Comparison of ENCODE assay signal across 11 cellular contexts in genomic region chr10:72245949-72246525, GRCh38. TPM values are rescaled to one million over a fixed set of nuclear protein-coding genes. Genes with fewer than 3 reads are reported as not detected.
DNase-seq lines count a peak whose midpoint lies in the region; ATAC-seq, FAIRE-seq and TF ChIP-seq lines count a peak whose summit lies in the region.
"Had no signal": no experiment of that assay in that cellular context is flagged by ENCODE, and none has a peak within 500 bp of the region (broad histone marks: within the 10 kb centered on the region; RNA-seq: fewer than 3 reads in every experiment).

No MANE protein-coding gene starts in this region.

- no peaks in the 10 kb centered on the region for H3K9me3 Mint-ChIP-seq in activated CD8-positive, alpha-beta T cell treated with anti-CD3 and anti-CD28 coated beads for 36 hours
- H3K9me3 Mint-ChIP-seq in stimulated activated effector memory CD8-positive, alpha-beta T cell treated with anti-CD3 and anti-CD28 coated beads, Interleukin-12 subunit alpha, Interleukin-12 subunit beta, amount 100 ng/mL, for 72 hours, result no peaks in the 10 kb centered on the region

- H3K27ac ChIP-seq in DND-41 (ENCODE audit: low read length) (peak overlapping the region; percentile 27; the same call in 1 of the 2 replicates), right cardiac atrium (ENCODE audit: low read length) (peak overlapping the region; percentile 60), kidney (ENCODE audit: low read depth in 2 of 2, low read length in 2 of 2) (peak overlapping the region in 1 of 2 donors; percentile 5)

- peaks cover 78% of the 10 kb centered on the region for H3K4me1 Mint-ChIP-seq in activated CD8-positive, alpha-beta T cell treated with anti-CD3 and anti-CD28 coated beads for 36 hours (ENCODE audit: low read depth)
- peaks cover 85% of the 10 kb centered on the region for H3K4me1 Mint-ChIP-seq in stimulated activated effector memory CD8-positive, alpha-beta T cell treated with anti-CD3 and anti-CD28 coated beads, Interleukin-12 subunit alpha, Interleukin-12 subunit beta, amount 100 ng/mL, for 72 hours

- no peaks in the 10 kb centered on the region for H3K36me3 Mint-ChIP-seq in activated CD8-positive, alpha-beta T cell treated with anti-CD3 and anti-CD28 coated beads for 36 hours (ENCODE audit: low read depth)
- peaks cover 20% of the 10 kb centered on the region for H3K36me3 Mint-ChIP-seq in stimulated activated effector memory CD8-positive, alpha-beta T cell treated with anti-CD3 and anti-CD28 coated beads, Interleukin-12 subunit alpha, Interleukin-12 subunit beta, amount 100 ng/mL, for 72 hours

- H3K9me3 ChIP-seq in DND-41 (ENCODE audit: insufficient read depth, low read length, severe bottlenecking) (no peaks in the 10 kb centered on the region), right cardiac atrium (ENCODE audit: control insufficient read depth, low read length) (no peaks in the 10 kb centered on the region), kidney (ENCODE audit: control insufficient read depth in 1 of 2, low read length in 2 of 2) (no peaks in the 10 kb centered on the region)
- H3K9me3 ChIP-seq: ovary had no signal

- no peaks in the 10 kb centered on the region for H3K27me3 Mint-ChIP-seq in activated CD8-positive, alpha-beta T cell treated with anti-CD3 and anti-CD28 coated beads for 36 hours

- peak overlapping the region; percentile 82 for H3K27ac Mint-ChIP-seq in activated CD8-positive, alpha-beta T cell treated with anti-CD3 and anti-CD28 coated beads for 36 hours
- peak overlapping the region; percentile 90 for H3K27ac Mint-ChIP-seq in stimulated activated effector memory CD8-positive, alpha-beta T cell treated with anti-CD3 and anti-CD28 coated beads, Interleukin-12 subunit alpha, Interleukin-12 subunit beta, amount 100 ng/mL, for 72 hours

- H3K4me2 ChIP-seq in DND-41 (ENCODE audit: insufficient read depth, low read length), result no peak overlapping the region

- H3K4me3 ChIP-seq in DND-41 (ENCODE audit: low read depth in 1 of 2, low read length in 2 of 2), result no peak overlapping the region
- no peak overlapping the region for H3K4me3 ChIP-seq in right cardiac atrium (ENCODE audit: low read length)
- no peak overlapping the region for H3K4me3 ChIP-seq in kidney (ENCODE audit: low read length in 2 of 2)
- H3K4me3 ChIP-seq: ovary had no signal

- no peak for TF ChIP-seq CTCF in DND-41 (IDR thresholded peaks at IDR 0.05; ENCODE audit: borderline replicate concordance, extremely low read depth, low read length, poor library complexity, severe bottlenecking)
- no peak for TF ChIP-seq CTCF in activated CD8-positive, alpha-beta T cell treated with anti-CD3 and anti-CD28 coated beads for 36 hours (IDR thresholded peaks at IDR 0.05)
- TF ChIP-seq CTCF in kidney (IDR thresholded peaks at IDR 0.05; ENCODE audit: borderline replicate concordance, extremely low read depth, insufficient read depth), result no peak

- intact Hi-C loops in activated CD8-positive, alpha-beta T cell treated with anti-CD3 and anti-CD28 coated beads for 36 hours (cut with micrococcal nuclease), result loop anchor here (5.0 kb wide), 1 partner anchor 51 kb away; no protein-coding TSS in a partner anchor
- intact Hi-C loops in right cardiac atrium (cut with DNase I) (loop anchor here in 1 of 4 donors (10.0 kb wide), 1 partner anchor 89 kb away; no protein-coding TSS in a partner anchor), kidney (cut with DNase I) (no loop called here)

- no peak for ATAC-seq in DND-41 (ENCODE audit: insufficient read depth, low read depth)
- ATAC-seq in activated CD8-positive, alpha-beta T cell treated with anti-CD3 and anti-CD28 coated beads for 36 hours, result no peak
- no peak for ATAC-seq in right cardiac atrium
- ATAC-seq in stimulated activated effector memory CD8-positive, alpha-beta T cell treated with anti-CD3 and anti-CD28 coated beads, Interleukin-12 subunit alpha, Interleukin-12 subunit beta, amount 100 ng/mL, for 72 hours, result no peak

- H4K20me1 ChIP-seq in DND-41 (ENCODE audit: insufficient read depth, low read length), result no peaks in the 10 kb centered on the region

- 4% methylated on average over 3 of the region's 3 CpGs for WGBS in right cardiac atrium

- H3K9ac ChIP-seq in DND-41 (ENCODE audit: low read depth, low read length) (no peak overlapping the region), kidney (ENCODE audit: low read length in 2 of 2) (no peak overlapping the region)

- H3K4me3 Mint-ChIP-seq in activated CD8-positive, alpha-beta T cell treated with anti-CD3 and anti-CD28 coated beads for 36 hours, result no peak overlapping the region
- H3K4me3 Mint-ChIP-seq in stimulated activated effector memory CD8-positive, alpha-beta T cell treated with anti-CD3 and anti-CD28 coated beads, Interleukin-12 subunit alpha, Interleukin-12 subunit beta, amount 100 ng/mL, for 72 hours, result peak overlapping the region; percentile 35

- H3K4me1 ChIP-seq in DND-41 (ENCODE audit: insufficient read depth, low read length) (peaks cover 44% of the 10 kb centered on the region), right cardiac atrium (ENCODE audit: control insufficient read depth, insufficient read depth, low read length) (peaks cover 54% of the 10 kb centered on the region), kidney (ENCODE audit: control insufficient read depth in 1 of 2, insufficient read depth in 1 of 2, low read depth in 1 of 2, low read length in 2 of 2) (peaks cover 35 to 50% of the 10 kb centered on the region in 2 donors)

- FAIRE-seq in kidney (lab: Jason Lieb, UNC), result no peak

- DNase-seq in DND-41, result no peak
- no peak for DNase-seq in activated CD8-positive, alpha-beta T cell treated with anti-CD3 and anti-CD28 coated beads for 36 hours
- peak in 1 of 3 donors; percentile 69 for DNase-seq in right cardiac atrium
- DNase-seq in stimulated activated effector memory CD8-positive, alpha-beta T cell treated with anti-CD3 and anti-CD28 coated beads, Interleukin-12 subunit alpha, Interleukin-12 subunit beta, amount 100 ng/mL, for 72 hours (ENCODE audit: low spot score in 2 of 2), result no peak
- no peak for DNase-seq in kidney
- DNase-seq in activated effector memory CD4-positive, alpha-beta T cell treated with anti-CD3 and anti-CD28 coated beads, Interleukin-2, amount 50 U/mL, for 16 hours, result no peak
- no peak for DNase-seq in AG20443 (ENCODE audit: low spot score)
- DNase-seq in NCI-H2171 treated with DMSO at 0.1 percent for 48 hours (lab: John Stamatoyannopoulos, UW), result no peak
- DNase-seq: KG1, NCI-H774 had no signal

- H3K36me3 ChIP-seq in DND-41 (ENCODE audit: insufficient read depth, low read length) (no peaks in the 10 kb centered on the region), kidney (ENCODE audit: control insufficient read depth in 1 of 2, insufficient read depth in 2 of 2, low read length in 2 of 2) (no peaks in the 10 kb centered on the region)
- H3K36me3 ChIP-seq: ovary had no signal

- H3K27me3 ChIP-seq in DND-41 (ENCODE audit: insufficient read depth, low read length, poor library complexity) (no peaks in the 10 kb centered on the region), right cardiac atrium (ENCODE audit: control insufficient read depth, insufficient read depth) (no peaks in the 10 kb centered on the region)
- H3K27me3 ChIP-seq: ovary had no signal

- H2AFZ ChIP-seq in DND-41 (ENCODE audit: low read depth, low read length), result no peak overlapping the region

- CTCF ChIA-PET in activated CD8-positive, alpha-beta T cell treated with anti-CD3 and anti-CD28 coated beads for 36 hours (lab: Charles Lee), result interaction anchor here (0.5 to 2.7 kb wide), 9 partner anchors 8 to 549 kb away, joined by 3 to 17 read pairs (median 9); partner anchors contain the start of gene DDIT4

- POLR2A ChIA-PET in activated CD8-positive, alpha-beta T cell treated with anti-CD3 and anti-CD28 coated beads for 36 hours (lab: Charles Lee), result interaction anchor here (1.5 to 4.7 kb wide), 3 partner anchors 9 to 51 kb away, joined by 3 to 45 read pairs (median 5); partner anchors contain the start of gene DDIT4

- H3K79me2 ChIP-seq in DND-41 (ENCODE audit: insufficient read depth, low read length), result no peaks in the 10 kb centered on the region

RNA-seq across cellular contexts. Expression of gene DDIT4, which starts 27.7 kb away (rescaled TPM):
- 1,000 to 10,000 TPM; 1,071 to 1,096 TPM for total RNA-seq in activated CD8-positive, alpha-beta T cell treated with anti-CD3 and anti-CD28 coated beads for 36 hours
- 100 to 1,000 TPM in 1 of 4 donors, 10 to 100 TPM in 3; 33.0 to 113 (median 76.5) TPM for total RNA-seq in right cardiac atrium
- polyA plus RNA-seq in right cardiac atrium, result 53.6 TPM
- 292 TPM for total RNA-seq in kidney
- polyA plus RNA-seq in kidney (ENCODE audit: insufficient read depth, low read depth, low replicate concordance), result 96.9 TPM

RNA-seq across cellular contexts. Expression of gene ASCC1, which starts 30.0 kb away (rescaled TPM):
- 10 to 100 TPM; 61.6 to 66.2 TPM for total RNA-seq in activated CD8-positive, alpha-beta T cell treated with anti-CD3 and anti-CD28 coated beads for 36 hours
- 10 to 100 TPM; 27.6 to 37.9 (median 32.8) TPM for total RNA-seq in right cardiac atrium
- polyA plus RNA-seq in right cardiac atrium, result 26.0 TPM
- total RNA-seq in kidney, result 36.1 TPM
- polyA plus RNA-seq in kidney (ENCODE audit: insufficient read depth, low read depth, low replicate concordance), result 24.0 TPM

RNA-seq across cellular contexts. Expression of gene ANAPC16, which starts 30.2 kb away (rescaled TPM):
- 100 to 1,000 TPM in 1 of 2 experiments, 10 to 100 TPM in 1; 94.6 to 101 TPM for total RNA-seq in activated CD8-positive, alpha-beta T cell treated with anti-CD3 and anti-CD28 coated beads for 36 hours
- total RNA-seq in right cardiac atrium, result 100 to 1,000 TPM; 190 to 236 (median 223) TPM
- 287 TPM for polyA plus RNA-seq in right cardiac atrium
- total RNA-seq in kidney, result 132 TPM
- polyA plus RNA-seq in kidney (ENCODE audit: insufficient read depth, low read depth, low replicate concordance), result 210 TPM
